24 cellular contexts compared by ENCODE assay signal in the genomic region with DNA sequence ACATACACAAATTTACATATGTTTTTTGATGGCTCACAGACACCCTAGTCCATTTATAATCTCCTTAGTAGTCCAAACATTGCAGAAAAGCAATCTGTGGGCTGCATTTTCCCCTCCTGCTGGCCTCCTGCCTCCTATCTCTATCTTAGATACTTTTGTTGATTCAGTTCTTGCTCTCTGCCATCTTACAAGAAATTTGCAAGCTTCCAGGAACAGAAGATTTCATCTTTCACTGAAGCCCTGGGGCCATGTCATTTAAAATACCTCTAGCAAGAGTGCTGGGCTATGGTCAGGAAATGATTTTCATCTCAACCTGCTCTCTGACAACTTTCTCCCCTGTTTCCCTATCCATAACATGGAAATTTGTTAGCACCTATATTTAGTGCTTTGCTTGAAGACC. TPM values are rescaled to one million over a fixed set of nuclear protein-coding genes. Genes with fewer than 3 reads are reported as not detected.
DNase-seq lines count a peak whose midpoint lies in the region; ATAC-seq lines count a peak whose summit lies in the region.
"Had no signal": no experiment of that assay in that cellular context is flagged by ENCODE, and none has a peak within 500 bp of the region (broad histone marks: within the 10 kb centered on the region; RNA-seq: fewer than 3 reads in every experiment).

No MANE protein-coding gene starts in this region.

- no peak overlapping the region for H4K8ac ChIP-seq in mesenchymal stem cell (ENCODE audit: low read length)

- no peak for ATAC-seq in activated CD8-positive, alpha-beta memory T cell treated with anti-CD3 and anti-CD28 coated beads, Interleukin-2, amount 10 ng/mL, durations not matched to agents 7 days and 5 days
- ATAC-seq in HG02610 (IDR thresholded peaks at IDR 0.05; ENCODE audit: unreplicated experiment) (no peak), esophagus mucosa (no peak)
- ATAC-seq: A549, GM12878 had no signal

- H3K79me1 ChIP-seq in mesenchymal stem cell (replicated peaks; ENCODE audit: low read length, poor library complexity, severe bottlenecking) = no peaks in the 10 kb centered on the region

- H3K4me3 ChIP-seq in mesenchymal stem cell (ENCODE audit: insufficient read depth in 1 of 2, low read depth in 1 of 2, low read length in 2 of 2) = no peak overlapping the region
- H3K4me3 ChIP-seq: A549; BLaER1 treated with 17β-estradiol and CSF1 and Interleukin-3, amounts not matched to agents 10 nM and 100 nM; GM12878; GM23248 had no signal

- H3K14ac ChIP-seq in mesenchymal stem cell (ENCODE audit: low read length in 2 of 2) = no peak overlapping the region

- no peak overlapping the region for H3K23ac ChIP-seq in mesenchymal stem cell (ENCODE audit: low read length in 2 of 2)

- no peak overlapping the region for H2AK5ac ChIP-seq in mesenchymal stem cell (ENCODE audit: low read length, severe bottlenecking)

- no peak overlapping the region for H2BK12ac ChIP-seq in mesenchymal stem cell (ENCODE audit: low read length in 2 of 2)

- DNase-seq in activated CD8-positive, alpha-beta memory T cell treated with anti-CD3 and anti-CD28 coated beads, Interleukin-2, amount 10 ng/mL, durations not matched to agents 7 days and 5 days = no peak
- DNase-seq in activated CD8-positive, alpha-beta memory T cell treated with anti-CD3 and anti-CD28 coated beads, Interleukin-2, amount 50 U/mL, for 48 hours = no peak
- peak; percentile 43 for DNase-seq in OCI-M1 (lab: John Stamatoyannopoulos, UW)
- no peak for DNase-seq in mesenchymal stem cell
- no peak for DNase-seq in NCI-H1436 (lab: John Stamatoyannopoulos, UW)
- DNase-seq: 8988T; ACHN; AML-193; BE2C; CD4-positive, alpha-beta T cell; CD8-positive, alpha-beta memory T cell; DMS 273 treated with DMSO at 0.1 percent for 48 hours; DMS79; EL; GDM1; GM23248; H7; HCEC 1CT had no signal

- H3K36me3 ChIP-seq in mesenchymal stem cell (ENCODE audit: control insufficient read depth in 1 of 2, insufficient read depth in 2 of 2, low read depth in 1 of 2, low read length in 2 of 2) = no peaks in the 10 kb centered on the region
- H3K36me3 ChIP-seq: BE2C; BLaER1 treated with 17β-estradiol and CSF1 and Interleukin-3, amounts not matched to agents 10 nM and 100 nM had no signal

- H3K9me3 Mint-ChIP-seq in activated CD8-positive, alpha-beta memory T cell treated with anti-CD3 and anti-CD28 coated beads, Interleukin-2, amount 10 ng/mL, durations not matched to agents 7 days and 5 days (ENCODE audit: low read depth) = peaks cover 2% of the 10 kb centered on the region

- H3K4me1 ChIP-seq in mesenchymal stem cell (ENCODE audit: control insufficient read depth, insufficient read depth, low read depth, low read length) = no peaks in the 10 kb centered on the region
- H3K4me1 ChIP-seq: A549, BE2C had no signal

- no peak overlapping the region for H4K91ac ChIP-seq in mesenchymal stem cell (ENCODE audit: low read length)

- no peaks in the 10 kb centered on the region for H3K27me3 Mint-ChIP-seq in activated CD8-positive, alpha-beta memory T cell treated with anti-CD3 and anti-CD28 coated beads, Interleukin-2, amount 10 ng/mL, durations not matched to agents 7 days and 5 days
- H3K27me3 Mint-ChIP-seq: CD4-positive, alpha-beta T cell; CD8-positive, alpha-beta memory T cell had no signal

- no peak overlapping the region for H2BK120ac ChIP-seq in mesenchymal stem cell (ENCODE audit: low read depth, low read length)

- H3K18ac ChIP-seq in mesenchymal stem cell (ENCODE audit: low read depth in 1 of 2, low read length in 2 of 2) = peak overlapping the region; percentile 21 to 30

- no peaks in the 10 kb centered on the region for H3K27me3 ChIP-seq in mesenchymal stem cell (ENCODE audit: control insufficient read depth in 1 of 2, insufficient read depth in 1 of 2, low read length in 2 of 2)
- H3K27me3 ChIP-seq: BE2C; BLaER1 treated with 17β-estradiol and CSF1 and Interleukin-3, amounts not matched to agents 10 nM and 100 nM had no signal

- no peak overlapping the region for H2AFZ ChIP-seq in mesenchymal stem cell (ENCODE audit: low read depth, low read length)
- H2AFZ ChIP-seq: GM23248 had no signal

- CTCF ChIA-PET in activated CD8-positive, alpha-beta memory T cell treated with anti-CD3 and anti-CD28 coated beads, Interleukin-2, amount 10 ng/mL, durations not matched to agents 7 days and 5 days (lab: Charles Lee) = interaction anchor here (1.5 to 2.2 kb wide), 3 partner anchors 15 to 36 kb away, joined by 4 to 11 read pairs (median 5); no protein-coding TSS in a partner anchor

- H3K27ac ChIP-seq in mesenchymal stem cell (ENCODE audit: low read length, poor library complexity, severe bottlenecking) = no peak overlapping the region
- H3K27ac ChIP-seq: A549; BLaER1 treated with 17β-estradiol and CSF1 and Interleukin-3, amounts not matched to agents 10 nM and 100 nM; GM23248 had no signal

- H3K4me2 ChIP-seq in mesenchymal stem cell (ENCODE audit: low read length, poor library complexity, severe bottlenecking) = no peak overlapping the region
- H3K4me2 ChIP-seq: A549; BLaER1 treated with 17β-estradiol and CSF1 and Interleukin-3, amounts not matched to agents 10 nM and 100 nM had no signal

- H3K4me3 Mint-ChIP-seq in activated CD8-positive, alpha-beta memory T cell treated with anti-CD3 and anti-CD28 coated beads, Interleukin-2, amount 10 ng/mL, durations not matched to agents 7 days and 5 days = no peak overlapping the region
- H3K4me3 Mint-ChIP-seq: CD14-positive monocyte; CD4-positive, alpha-beta T cell; CD8-positive, alpha-beta memory T cell had no signal

- H3K36me3 Mint-ChIP-seq in activated CD8-positive, alpha-beta memory T cell treated with anti-CD3 and anti-CD28 coated beads, Interleukin-2, amount 10 ng/mL, durations not matched to agents 7 days and 5 days = peaks cover 10% of the 10 kb centered on the region

- H3K4me1 Mint-ChIP-seq in activated CD8-positive, alpha-beta memory T cell treated with anti-CD3 and anti-CD28 coated beads, Interleukin-2, amount 10 ng/mL, durations not matched to agents 7 days and 5 days = peaks cover 39% of the 10 kb centered on the region

- H3K9me3 ChIP-seq in mesenchymal stem cell (ENCODE audit: control insufficient read depth, low read length) = peaks cover 4% of the 10 kb centered on the region
- H3K9me3 ChIP-seq: BE2C had no signal

- H3K4ac ChIP-seq in mesenchymal stem cell (ENCODE audit: low read depth in 1 of 2, low read length in 2 of 2) = no peak overlapping the region

- H2BK15ac ChIP-seq in mesenchymal stem cell (ENCODE audit: low read depth, poor library complexity, severe bottlenecking) = no peak overlapping the region

- no peak overlapping the region for H2BK5ac ChIP-seq in mesenchymal stem cell (ENCODE audit: low read depth, low read length, poor library complexity, severe bottlenecking)

- H3K9ac ChIP-seq in mesenchymal stem cell (ENCODE audit: low read length) = no peak overlapping the region
- H3K9ac ChIP-seq: BLaER1 treated with 17β-estradiol and CSF1 and Interleukin-3, amounts not matched to agents 10 nM and 100 nM; GM23248 had no signal

- H3K27ac Mint-ChIP-seq in activated CD8-positive, alpha-beta memory T cell treated with anti-CD3 and anti-CD28 coated beads, Interleukin-2, amount 10 ng/mL, durations not matched to agents 7 days and 5 days = peak overlapping the region; percentile 61
- H3K27ac Mint-ChIP-seq: CD4-positive, alpha-beta T cell had no signal

RNA-seq across cellular contexts. Expression of gene DUSP10, which starts 50.6 kb away (rescaled TPM):
- total RNA-seq in activated CD8-positive, alpha-beta memory T cell treated with anti-CD3 and anti-CD28 coated beads, Interleukin-2, amount 10 ng/mL, durations not matched to agents 7 days and 5 days = 10 to 100 TPM; 14.3 to 46.3 TPM
- 46.8 TPM for polyA plus RNA-seq in mesenchymal stem cell (2013, experiment 1 of 2)
- 45.6 TPM for polyA plus RNA-seq in mesenchymal stem cell (2013, experiment 2 of 2)
- total RNA-seq in esophagus mucosa = 3.0 TPM
